33 cellular contexts compared by ENCODE assay signal in genomic region chr19:39475748-39476147, GRCh38. TPM values are rescaled to one million over a fixed set of nuclear protein-coding genes. Genes with fewer than 3 reads are reported as not detected.
"Had no signal": no experiment of that assay in that cellular context is flagged by ENCODE, and none has a peak within 500 bp of the region (broad histone marks: within the 10 kb centered on the region; RNA-seq: fewer than 3 reads in every experiment).

No MANE protein-coding gene starts in this region.

- H3K9me3 ChIP-seq: gastroesophageal sphincter, lower lobe of right lung, uterus had no signal

- H3K9me3 Mint-ChIP-seq: activated CD4-positive, alpha-beta T cell treated with anti-CD3 and anti-CD28 coated beads, Interleukin-2, amount 10 ng/mL, durations not matched to agents 7 days and 5 days; activated naive CD4-positive, alpha-beta T cell treated with anti-CD3 and anti-CD28 coated beads for 36 hours; activated naive CD8-positive, alpha-beta T cell treated with anti-CD3 and anti-CD28 coated beads, Interleukin-2, amount 10 ng/mL, durations not matched to agents 7 days and 5 days; immature natural killer cell; naive thymus-derived CD8-positive, alpha-beta T cell; stimulated activated naive CD8-positive, alpha-beta T cell treated with anti-CD3 and anti-CD28 coated beads, Interleukin-15, amount 100 ng/mL, for 72 hours; type B pancreatic cell; WTC11 had no signal

- ATAC-seq: activated CD8-positive, alpha-beta memory T cell treated with anti-CD3 and anti-CD28 coated beads, Interleukin-2, amount 10 ng/mL, durations not matched to agents 7 days and 5 days; activated CD8-positive, alpha-beta T cell treated with anti-CD3 and anti-CD28 coated beads, Interleukin-2, amount 10 ng/mL, durations not matched to agents 7 days and 5 days; gastroesophageal sphincter; lower lobe of right lung; naive thymus-derived CD8-positive, alpha-beta T cell; sciatic nerve; stimulated activated naive CD8-positive, alpha-beta T cell treated with anti-CD3 and anti-CD28 coated beads, Interleukin-15, amount 100 ng/mL, for 72 hours had no signal

- H3K27me3 ChIP-seq: brain microvascular endothelial cell, gastroesophageal sphincter, uterus had no signal

- H3K4me1 ChIP-seq: uterus had no signal

- DNase-seq: activated CD4-positive, alpha-beta T cell treated with anti-CD3 and anti-CD28 coated beads for 1 hour; activated CD4-positive, alpha-beta T cell treated with anti-CD3 and anti-CD28 coated beads, Interleukin-2, amount 10 ng/mL, durations not matched to agents 7 days and 5 days; activated CD8-positive, alpha-beta memory T cell treated with anti-CD3 and anti-CD28 coated beads, Interleukin-2, amount 10 ng/mL, durations not matched to agents 7 days and 5 days; activated CD8-positive, alpha-beta T cell treated with anti-CD3 and anti-CD28 coated beads, Interleukin-2, amount 10 ng/mL, durations not matched to agents 7 days and 5 days; activated effector memory CD4-positive, alpha-beta T cell treated with anti-CD3 and anti-CD28 coated beads, Interleukin-2, amount 50 U/mL, for 16 hours; activated naive CD4-positive, alpha-beta T cell treated with anti-CD3 and anti-CD28 coated beads for 36 hours; activated naive CD8-positive, alpha-beta T cell treated with anti-CD3 and anti-CD28 coated beads, Interleukin-2, amount 10 ng/mL, durations not matched to agents 7 days and 5 days; amniotic stem cell; caudate nucleus; head of caudate nucleus; hypothalamus; immature natural killer cell; kidney; lower lobe of right lung; naive thymus-derived CD8-positive, alpha-beta T cell; posterior cingulate gyrus; stimulated activated CD4-positive, alpha-beta T cell treated with anti-CD3 and anti-CD28 coated beads, Interleukin-12 subunit alpha, Interleukin-12 subunit beta, amount 100 ng/mL, for 4 hours; stimulated activated CD4-positive, alpha-beta T cell treated with anti-CD3 and anti-CD28 coated beads, Interleukin-4, amount 100 ng/mL, for 1 hour; stimulated activated naive CD8-positive, alpha-beta T cell treated with anti-CD3 and anti-CD28 coated beads, Interleukin-15, amount 100 ng/mL, for 72 hours; substantia nigra; T-helper 1 cell; uterus had no signal

- FAIRE-seq: astrocyte, endothelial cell of umbilical vein, kidney had no signal

- H3K27ac Mint-ChIP-seq: activated CD4-positive, alpha-beta T cell treated with anti-CD3 and anti-CD28 coated beads, Interleukin-2, amount 10 ng/mL, durations not matched to agents 7 days and 5 days; activated CD8-positive, alpha-beta memory T cell treated with anti-CD3 and anti-CD28 coated beads, Interleukin-2, amount 10 ng/mL, durations not matched to agents 7 days and 5 days; activated naive CD8-positive, alpha-beta T cell treated with anti-CD3 and anti-CD28 coated beads, Interleukin-2, amount 10 ng/mL, durations not matched to agents 7 days and 5 days; type B pancreatic cell; WTC11 had no signal

- H3K27ac ChIP-seq: brain microvascular endothelial cell, gastroesophageal sphincter, lower lobe of right lung, skin epidermis, uterus had no signal

- H3K4me3 Mint-ChIP-seq: activated CD4-positive, alpha-beta T cell treated with anti-CD3 and anti-CD28 coated beads, Interleukin-2, amount 10 ng/mL, durations not matched to agents 7 days and 5 days; activated CD8-positive, alpha-beta memory T cell treated with anti-CD3 and anti-CD28 coated beads, Interleukin-2, amount 10 ng/mL, durations not matched to agents 7 days and 5 days; activated CD8-positive, alpha-beta T cell treated with anti-CD3 and anti-CD28 coated beads, Interleukin-2, amount 10 ng/mL, durations not matched to agents 7 days and 5 days; activated naive CD4-positive, alpha-beta T cell treated with anti-CD3 and anti-CD28 coated beads for 36 hours; activated naive CD8-positive, alpha-beta T cell treated with anti-CD3 and anti-CD28 coated beads, Interleukin-2, amount 10 ng/mL, durations not matched to agents 7 days and 5 days; immature natural killer cell; naive thymus-derived CD8-positive, alpha-beta T cell; stimulated activated naive CD8-positive, alpha-beta T cell treated with anti-CD3 and anti-CD28 coated beads, Interleukin-15, amount 100 ng/mL, for 72 hours; type B pancreatic cell; WTC11 had no signal

- H3K4me3 ChIP-seq: gastroesophageal sphincter, lower lobe of right lung, skin epidermis, uterus had no signal

- H3K27me3 Mint-ChIP-seq: activated CD4-positive, alpha-beta T cell treated with anti-CD3 and anti-CD28 coated beads, Interleukin-2, amount 10 ng/mL, durations not matched to agents 7 days and 5 days; activated CD8-positive, alpha-beta memory T cell treated with anti-CD3 and anti-CD28 coated beads, Interleukin-2, amount 10 ng/mL, durations not matched to agents 7 days and 5 days; activated naive CD8-positive, alpha-beta T cell treated with anti-CD3 and anti-CD28 coated beads, Interleukin-2, amount 10 ng/mL, durations not matched to agents 7 days and 5 days; naive thymus-derived CD8-positive, alpha-beta T cell; stimulated activated naive CD8-positive, alpha-beta T cell treated with anti-CD3 and anti-CD28 coated beads, Interleukin-15, amount 100 ng/mL, for 72 hours; type B pancreatic cell had no signal

- H3K36me3 ChIP-seq: uterus had no signal

RNA-seq across cellular contexts. Expression of gene DLL3, which starts 23.0 kb away (rescaled TPM):
- total RNA-seq: gastroesophageal sphincter, lower lobe of right lung, sciatic nerve had no signal

RNA-seq across cellular contexts. Expression of gene SELENOV, which starts 39.2 kb away (rescaled TPM):
- total RNA-seq: activated CD4-positive, alpha-beta T cell treated with anti-CD3 and anti-CD28 coated beads, Interleukin-2, amount 10 ng/mL, durations not matched to agents 7 days and 5 days; activated CD8-positive, alpha-beta memory T cell treated with anti-CD3 and anti-CD28 coated beads, Interleukin-2, amount 10 ng/mL, durations not matched to agents 7 days and 5 days; activated CD8-positive, alpha-beta T cell treated with anti-CD3 and anti-CD28 coated beads, Interleukin-2, amount 10 ng/mL, durations not matched to agents 7 days and 5 days; activated naive CD4-positive, alpha-beta T cell treated with anti-CD3 and anti-CD28 coated beads for 36 hours; activated naive CD8-positive, alpha-beta T cell treated with anti-CD3 and anti-CD28 coated beads, Interleukin-2, amount 10 ng/mL, durations not matched to agents 7 days and 5 days; astrocyte; endothelial cell of umbilical vein; fibroblast of lung; fibroblast of villous mesenchyme; gastroesophageal sphincter; kidney; lower lobe of right lung; naive thymus-derived CD8-positive, alpha-beta T cell; omental fat pad; sciatic nerve had no signal
